Comparison of ENCODE assay signal across 10 cellular contexts in the genomic region with DNA sequence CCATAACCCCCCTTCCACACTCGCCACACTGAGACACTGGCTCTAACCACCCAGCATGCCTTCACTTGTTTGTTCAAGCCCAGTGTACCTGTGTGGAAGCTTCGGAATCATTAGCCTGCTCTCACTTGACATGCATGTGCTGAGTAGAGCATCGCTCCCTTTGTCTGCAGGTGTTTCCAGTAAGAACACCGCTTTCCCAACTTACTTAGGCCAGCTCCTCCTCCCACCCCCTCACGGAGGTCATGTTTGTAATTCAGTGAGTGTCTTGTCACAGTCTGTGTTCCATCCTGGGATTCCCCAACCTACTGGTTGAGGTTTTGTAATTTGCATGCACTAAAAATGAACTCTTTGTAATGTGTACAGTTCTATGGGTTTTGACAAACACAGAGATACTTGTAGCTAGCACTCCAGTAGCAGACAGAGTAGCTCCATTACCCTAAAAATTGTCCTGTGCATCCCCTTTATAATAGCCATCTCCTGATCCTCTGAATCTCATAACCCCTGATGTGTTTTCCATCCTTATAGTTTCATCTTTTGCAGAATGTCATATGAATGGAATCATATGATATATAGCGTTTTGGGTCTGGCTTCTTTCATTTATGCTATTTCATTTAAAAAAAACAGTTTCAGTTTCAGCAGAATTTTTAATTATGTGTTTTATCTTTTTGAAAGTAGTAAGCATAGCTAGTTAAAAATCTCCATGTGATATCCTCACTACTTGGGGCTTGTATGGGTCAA.
A peak's percentile ranks its signal among the peaks of the same experiment; 100 is the strongest.
DNase-seq lines count a peak whose midpoint lies in the region; ATAC-seq, FAIRE-seq and TF ChIP-seq lines count a peak whose summit lies in the region.
"Had no signal": no experiment of that assay in that cellular context is flagged by ENCODE, and none has a peak within 500 bp of the region (broad histone marks: within the 10 kb centered on the region; RNA-seq: fewer than 3 reads in every experiment).

No MANE protein-coding gene starts in this region.

- peak; percentile 91 for ATAC-seq in GM19463 (IDR thresholded peaks at IDR 0.05; ENCODE audit: unreplicated experiment)
- peak; percentile 89 for ATAC-seq in HG03457 (IDR thresholded peaks at IDR 0.05; ENCODE audit: unreplicated experiment)

- intact Hi-C loops in kidney (cut with DNase I) = no loop called here

- DNase-seq in WERI-Rb-1 (no peak), SHP77 treated with DMSO at 0.1 percent for 48 hours (lab: John Stamatoyannopoulos, UW) (no peak), HPDE6-E6E7 (ENCODE audit: extremely low spot score) (no peak), kidney (no peak)
- DNase-seq: DND-41 had no signal

- H3K4me3 Mint-ChIP-seq in activated naive CD8-positive, alpha-beta T cell = peak overlapping the region; percentile 27

- H3K9me3 Mint-ChIP-seq in activated naive CD8-positive, alpha-beta T cell (ENCODE audit: low read depth) = peaks cover 6% of the 10 kb centered on the region

- H3K4me2 ChIP-seq in BLaER1 = peak overlapping the region; percentile 48

- H3K9ac ChIP-seq in BLaER1 (no peak overlapping the region), kidney (ENCODE audit: low read length in 2 of 2) (no peak overlapping the region)

- H3K27ac ChIP-seq in BLaER1 = no peak overlapping the region
- no peak overlapping the region for H3K27ac ChIP-seq in WERI-Rb-1
- H3K27ac ChIP-seq in kidney (ENCODE audit: low read depth in 2 of 2, low read length in 2 of 2) = no peak overlapping the region
- H3K27ac ChIP-seq: tibial artery had no signal

- peak overlapping the region; percentile 87 for H3K27ac Mint-ChIP-seq in activated naive CD8-positive, alpha-beta T cell

- H3K4me1 Mint-ChIP-seq in activated naive CD8-positive, alpha-beta T cell (ENCODE audit: low read depth) = peaks cover 27% of the 10 kb centered on the region

- H3K27me3 Mint-ChIP-seq in activated naive CD8-positive, alpha-beta T cell = no peaks in the 10 kb centered on the region

- TF ChIP-seq CTCF in WERI-Rb-1 (IDR thresholded peaks at IDR 0.05; ENCODE audit: low read depth, low read length) (no peak), kidney (IDR thresholded peaks at IDR 0.05; ENCODE audit: borderline replicate concordance, extremely low read depth, insufficient read depth) (no peak)

- peaks cover 82% of the 10 kb centered on the region for H3K4me1 ChIP-seq in BLaER1
- peaks cover under 1 to 2% of the 10 kb centered on the region in 2 donors for H3K4me1 ChIP-seq in kidney (ENCODE audit: control insufficient read depth in 1 of 2, insufficient read depth in 1 of 2, low read depth in 1 of 2, low read length in 2 of 2)

- FAIRE-seq in kidney (lab: Jason Lieb, UNC) = no peak

- H3K4me3 ChIP-seq in BLaER1 = no peak overlapping the region
- H3K4me3 ChIP-seq in WERI-Rb-1 (ENCODE audit: low read depth, low read length) = no peak overlapping the region
- no peak overlapping the region for H3K4me3 ChIP-seq in kidney (ENCODE audit: low read length in 2 of 2)
- H3K4me3 ChIP-seq: tibial artery had no signal

- H3K36me3 ChIP-seq in BLaER1 (no peaks in the 10 kb centered on the region), WERI-Rb-1 (no peaks in the 10 kb centered on the region), kidney (ENCODE audit: control insufficient read depth in 1 of 2, insufficient read depth in 2 of 2, low read length in 2 of 2) (no peaks in the 10 kb centered on the region)
- H3K36me3 ChIP-seq: tibial artery had no signal

- H3K36me3 Mint-ChIP-seq in activated naive CD8-positive, alpha-beta T cell = peaks cover 5% of the 10 kb centered on the region

- H3K27me3 ChIP-seq in BLaER1 (no peaks in the 10 kb centered on the region), WERI-Rb-1 (ENCODE audit: insufficient read depth, low read depth, severe bottlenecking) (no peaks in the 10 kb centered on the region)
- H3K27me3 ChIP-seq: tibial artery had no signal

- H4K20me1 ChIP-seq in BLaER1 = no peaks in the 10 kb centered on the region

- H3K9me3 ChIP-seq in BLaER1 = peaks cover 14% of the 10 kb centered on the region
- H3K9me3 ChIP-seq in WERI-Rb-1 (ENCODE audit: severe bottlenecking) = no peaks in the 10 kb centered on the region
- H3K9me3 ChIP-seq in kidney (ENCODE audit: control insufficient read depth in 1 of 2, low read length in 2 of 2) = no peaks in the 10 kb centered on the region
- H3K9me3 ChIP-seq: tibial artery had no signal
